In the genomic region with DNA sequence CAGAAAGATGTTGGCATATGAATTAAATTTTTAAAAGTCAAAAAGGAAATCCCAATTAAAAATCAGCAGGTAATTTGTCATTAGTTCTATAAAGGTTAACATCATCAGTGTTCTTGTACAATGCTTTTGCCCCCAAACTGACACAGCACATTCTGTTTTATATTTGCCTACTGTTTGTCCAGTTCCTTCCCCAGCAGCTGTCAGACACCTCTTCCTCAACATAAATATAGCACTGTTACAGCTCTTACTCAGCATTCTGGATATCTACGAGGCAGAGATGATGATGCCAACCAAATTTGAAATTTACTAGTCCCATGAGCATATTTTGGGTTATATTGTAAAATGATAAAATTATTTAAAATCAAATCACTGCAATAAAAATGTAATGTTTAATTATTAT, we compare ENCODE assay signal across 27 cellular contexts.
"Had no signal": no experiment of that assay in that cellular context is flagged by ENCODE, and none has a peak within 500 bp of the region (broad histone marks: within the 10 kb centered on the region; RNA-seq: fewer than 3 reads in every experiment).

No MANE protein-coding gene starts in this region.

- H3K4me3 ChIP-seq: ascending aorta, body of pancreas, SJCRH30 had no signal

- H3K27me3 ChIP-seq: ascending aorta, body of pancreas, SJCRH30 had no signal

- H3K9me3 ChIP-seq: ascending aorta, body of pancreas, SJCRH30, SK-N-SH had no signal

- DNase-seq: activated B cell treated with CpG ODN at 0.5 μM for 24 hours; activated CD4-positive, alpha-beta T cell treated with anti-CD3 and anti-CD28 coated beads for 1 hour; activated CD4-positive, alpha-beta T cell treated with anti-CD3 and anti-CD28 coated beads, Interleukin-2, amount 10 ng/mL, durations not matched to agents 24 days and 14 days; activated CD4-positive, alpha-beta T cell treated with anti-CD3 and anti-CD28 coated beads, Interleukin-2, amount 50 U/mL, for 48 hours; activated CD8-positive, alpha-beta memory T cell treated with anti-CD3 and anti-CD28 coated beads, Interleukin-2, amount 10 ng/mL, durations not matched to agents 7 days and 5 days; activated effector memory CD4-positive, alpha-beta T cell treated with anti-CD3 and anti-CD28 coated beads, Interleukin-2, amount 50 U/mL, for 16 hours; activated naive CD4-positive, alpha-beta T cell treated with Interleukin-2 at 50 U/mL for 16 hours; activated naive CD8-positive, alpha-beta T cell treated with anti-CD3 and anti-CD28 coated beads, Interleukin-2, amount 50 U/mL, for 24 hours; activated T-cell treated with anti-CD3 and anti-CD28 coated beads, Interleukin-2, amount 50 U/mL, for 4 hours; amniotic stem cell; body of pancreas; KG1; NCI-H1092; NCI-H1930; NCI-H2171; NCI-H226; NCI-H510A; NCI-H526 treated with DMSO at 0.1 percent for 48 hours; NK-92 treated with Interleukin-12 subunit alpha and Interleukin-12 subunit beta, amount 100 ng/mL, for 24 hours; SJCRH30; SK-N-SH; T-helper 1 cell had no signal

- H3K9ac ChIP-seq: SK-N-SH had no signal

- H3K9me2 ChIP-seq: SK-N-SH had no signal

- H3K9me3 Mint-ChIP-seq: activated B cell treated with CpG ODN at 0.5 μM for 24 hours; activated CD4-positive, alpha-beta T cell treated with anti-CD3 and anti-CD28 coated beads, Interleukin-2, amount 10 ng/mL, durations not matched to agents 24 days and 14 days; activated naive CD4-positive, alpha-beta T cell treated with anti-CD3 and anti-CD28 coated beads, Interleukin-2, amount 50 U/mL, for 72 hours; activated naive CD8-positive, alpha-beta T cell treated with anti-CD3 and anti-CD28 coated beads, Interleukin-2, amount 50 U/mL, for 24 hours; T-helper 2 cell treated with Interferon-gamma antibody and Interleukin-4, amounts not matched to agents 5 μg/mL and 100 μg/mL, for 36 hours had no signal

- H3K4me2 ChIP-seq: SK-N-SH had no signal

- H3K36me3 Mint-ChIP-seq: activated CD8-positive, alpha-beta memory T cell treated with anti-CD3 and anti-CD28 coated beads, Interleukin-2, amount 10 ng/mL, durations not matched to agents 7 days and 5 days; activated naive CD4-positive, alpha-beta T cell treated with anti-CD3 and anti-CD28 coated beads, Interleukin-2, amount 50 U/mL, for 72 hours; IgD-negative memory B cell had no signal

- H3K36me3 ChIP-seq: ascending aorta, SJCRH30 had no signal

- ATAC-seq: activated CD8-positive, alpha-beta memory T cell treated with anti-CD3 and anti-CD28 coated beads, Interleukin-2, amount 10 ng/mL, durations not matched to agents 7 days and 5 days; activated naive CD4-positive, alpha-beta T cell treated with anti-CD3 and anti-CD28 coated beads, Interleukin-2, amount 50 U/mL, for 72 hours; activated naive CD8-positive, alpha-beta T cell treated with anti-CD3 and anti-CD28 coated beads, Interleukin-2, amount 50 U/mL, for 24 hours; activated T-cell treated with anti-CD3 and anti-CD28 coated beads, Interleukin-2, amount 50 U/mL, for 4 hours; body of pancreas; PC-3 had no signal

- H3K4me3 Mint-ChIP-seq: activated B cell treated with CpG ODN at 0.5 μM for 24 hours; activated CD4-positive, alpha-beta T cell treated with anti-CD3 and anti-CD28 coated beads, Interleukin-2, amount 10 ng/mL, durations not matched to agents 24 days and 14 days; activated CD8-positive, alpha-beta memory T cell treated with anti-CD3 and anti-CD28 coated beads, Interleukin-2, amount 10 ng/mL, durations not matched to agents 7 days and 5 days; activated naive CD8-positive, alpha-beta T cell treated with anti-CD3 and anti-CD28 coated beads, Interleukin-2, amount 50 U/mL, for 24 hours; activated T-cell treated with anti-CD3 and anti-CD28 coated beads, Interleukin-2, amount 50 U/mL, for 4 hours; IgD-negative memory B cell; T-helper 2 cell treated with Interferon-gamma antibody and Interleukin-4, amounts not matched to agents 5 μg/mL and 100 μg/mL, for 36 hours had no signal

- H3K27ac Mint-ChIP-seq: activated CD4-positive, alpha-beta T cell treated with anti-CD3 and anti-CD28 coated beads, Interleukin-2, amount 10 ng/mL, durations not matched to agents 24 days and 14 days; activated CD8-positive, alpha-beta memory T cell treated with anti-CD3 and anti-CD28 coated beads, Interleukin-2, amount 10 ng/mL, durations not matched to agents 7 days and 5 days; activated naive CD4-positive, alpha-beta T cell treated with anti-CD3 and anti-CD28 coated beads, Interleukin-2, amount 50 U/mL, for 72 hours; activated naive CD8-positive, alpha-beta T cell treated with anti-CD3 and anti-CD28 coated beads, Interleukin-2, amount 50 U/mL, for 24 hours; IgD-negative memory B cell; T-helper 2 cell treated with Interferon-gamma antibody and Interleukin-4, amounts not matched to agents 5 μg/mL and 100 μg/mL, for 36 hours had no signal

- H3K4me1 ChIP-seq: ascending aorta had no signal

- H3K27ac ChIP-seq: ascending aorta, body of pancreas, SJCRH30 had no signal
